8 cellular contexts compared by ENCODE assay signal in the genomic region with DNA sequence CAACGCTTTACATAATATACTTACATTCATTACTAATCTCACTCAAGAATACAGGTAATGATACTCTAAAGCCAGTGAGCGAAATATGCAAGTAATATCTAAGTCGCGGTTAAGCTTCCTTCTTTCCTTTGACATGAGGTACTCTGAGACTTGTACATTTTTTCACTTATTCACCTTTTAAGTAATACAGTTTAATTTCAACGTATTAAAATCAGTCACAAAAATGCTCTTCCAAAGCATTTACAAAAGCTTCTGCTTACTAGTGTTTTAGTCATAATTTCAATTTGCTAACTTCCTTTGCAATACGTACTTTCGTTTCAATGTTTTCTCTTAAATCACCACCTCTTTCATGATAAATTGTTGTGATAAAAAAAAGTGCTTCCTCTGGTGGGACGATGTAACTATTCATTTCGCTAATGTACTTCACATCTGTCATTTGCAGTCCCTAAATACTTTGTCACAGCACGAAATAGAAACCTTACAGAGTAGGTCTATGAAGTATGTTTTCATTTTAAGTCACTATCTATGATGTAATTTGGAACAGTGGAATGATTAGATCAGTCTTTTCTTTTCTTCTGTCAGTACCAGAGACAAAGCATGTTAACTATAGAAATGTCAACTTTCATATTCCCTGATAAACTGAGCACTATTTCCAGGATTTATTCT. TPM values are rescaled to one million over a fixed set of nuclear protein-coding genes. Genes with fewer than 3 reads are reported as not detected.
DNase-seq lines count a peak whose midpoint lies in the region; ATAC-seq, FAIRE-seq and TF ChIP-seq lines count a peak whose summit lies in the region.

No MANE protein-coding gene starts in this region.

- no peak overlapping the region for H3K9ac ChIP-seq in keratinocyte (ENCODE audit: control insufficient read depth, extremely low read depth, insufficient read depth, low read length)

- H2AFZ ChIP-seq in keratinocyte (ENCODE audit: control insufficient read depth, low read length) = peak overlapping the region; percentile 62

- H3K36me3 ChIP-seq in keratinocyte (ENCODE audit: control insufficient read depth in 2 of 2, extremely low read depth in 1 of 2, insufficient read depth in 2 of 2, low read length in 2 of 2) = no peaks in the 10 kb centered on the region

- TF ChIP-seq CTCF in keratinocyte (optimal IDR thresholded peaks at IDR 0.05 in 1 of 3, IDR thresholded peaks at IDR 0.05 in 1 of 3, conservative IDR thresholded peaks at IDR 0.05 in 1 of 3; ENCODE audit: extremely low read depth in 1 of 3, insufficient read depth in 2 of 3, low read length in 3 of 3) = no peak

- H3K4me2 ChIP-seq in keratinocyte (ENCODE audit: control insufficient read depth, extremely low read depth, insufficient read depth, low read depth, low read length) = no peak overlapping the region

- dilution Hi-C loops in keratinocyte (cut with MboI; ENCODE audit: extremely low pct_ligation_motif_present, low sequenced_read_pairs) = no loop called here

- H3K79me2 ChIP-seq in keratinocyte (ENCODE audit: control insufficient read depth, insufficient read depth, low read length) = no peaks in the 10 kb centered on the region

- H3K9me3 ChIP-seq in keratinocyte (ENCODE audit: control insufficient read depth, low read depth, low read length) = no peaks in the 10 kb centered on the region

- intact Hi-C loops in left colon (cut with DNase I, micrococcal nuclease) = no loop called here

- no peaks in the 10 kb centered on the region for H3K27me3 ChIP-seq in keratinocyte (ENCODE audit: control insufficient read depth, extremely low read depth, insufficient read depth, low read length)

- no peaks in the 10 kb centered on the region for H3K4me1 ChIP-seq in keratinocyte (ENCODE audit: control insufficient read depth, extremely low read depth, insufficient read depth, low read length)

- DNase-seq in keratinocyte (ENCODE audit: low read depth, low spot score) (no peak), left colon (no peak), SKM-1 treated with dmso at 0.1 percent for 144 hours (lab: John Stamatoyannopoulos, UW; ENCODE audit: unreplicated experiment) (no peak), NCI-H2029 treated with DMSO at 0.1 percent for 48 hours (lab: John Stamatoyannopoulos, UW) (no peak), GM19238 (ENCODE audit: insufficient read length, low spot score) (no peak)

- no peaks in the 10 kb centered on the region for H4K20me1 ChIP-seq in keratinocyte (ENCODE audit: control insufficient read depth, extremely low read depth, insufficient read depth, low read length)

- FAIRE-seq in keratinocyte (lab: Jason Lieb, UNC) = no peak

- no peak overlapping the region for H3K4me3 ChIP-seq in keratinocyte (ENCODE audit: control insufficient read depth in 2 of 3, extremely low read depth in 1 of 3, insufficient read depth in 2 of 3, low read depth in 1 of 3, low read length in 3 of 3)

- no peaks in the 10 kb centered on the region for H3K9me1 ChIP-seq in keratinocyte (ENCODE audit: control insufficient read depth, extremely low read depth, insufficient read depth, low read length)

- no peak overlapping the region for H3K27ac ChIP-seq in keratinocyte (ENCODE audit: control insufficient read depth, insufficient read depth, low read length)

- peak; percentile 87 for ATAC-seq in GM18498 (IDR thresholded peaks at IDR 0.05; ENCODE audit: unreplicated experiment)
- peak; percentile 87 for ATAC-seq in GM21528 (IDR thresholded peaks at IDR 0.05; ENCODE audit: low FRiP score, unreplicated experiment)
- ATAC-seq in HG03565 (IDR thresholded peaks at IDR 0.05; ENCODE audit: unreplicated experiment) = peak; percentile 93
- ATAC-seq in left colon = no peak

RNA-seq across cellular contexts. Expression of a gene that starts 34.0 kb away (rescaled TPM):
- not detected in 3 replicates for polyA plus RNA-seq in keratinocyte
- not detected for polyA plus RNA-seq in keratinocyte (2011; ENCODE audit: low read depth)
- polyA plus RNA-seq in keratinocyte (2011; cell fraction: cytosol; rRNA removed) = not detected in 2 replicates
- polyA plus RNA-seq in keratinocyte (2011; cell fraction: nucleus; rRNA removed) = not detected in 2 replicates
- not detected in 2 replicates for polyA plus RNA-seq in keratinocyte (2012; ENCODE audit: low replicate concordance)
- 0.13 TPM in 1 of 3 replicates, not detected in the others for polyA minus RNA-seq in keratinocyte
- polyA minus RNA-seq in keratinocyte (2011; cell fraction: cytosol; rRNA and poly(A)+ RNA removed) = not detected
- polyA minus RNA-seq in keratinocyte (2011; cell fraction: nucleus; rRNA and poly(A)+ RNA removed) = not detected in 2 replicates
- 1 to 10 TPM; 2.7 to 3.1 TPM for total RNA-seq in left colon
